Comparison of ENCODE assay signal across 21 cellular contexts in genomic region chr7:155984028-155984607, GRCh38.
DNase-seq lines count a peak whose midpoint lies in the region; ATAC-seq, FAIRE-seq and TF ChIP-seq lines count a peak whose summit lies in the region.
"Had no signal": no experiment of that assay in that cellular context is flagged by ENCODE, and none has a peak within 500 bp of the region (broad histone marks: within the 10 kb centered on the region; RNA-seq: fewer than 3 reads in every experiment).

No MANE protein-coding gene starts in this region.

- FAIRE-seq in kidney (lab: Jason Lieb, UNC): no peak
- FAIRE-seq: GM12878 had no signal

- intact Hi-C loops in stomach (cut with DNase I; ENCODE audit: low total_unique reads): no loop called here
- intact Hi-C loops in kidney (cut with DNase I): no loop called here

- no peaks in the 10 kb centered on the region for H3K36me3 ChIP-seq in RWPE2 (ENCODE audit: low read depth)
- H3K36me3 ChIP-seq in stomach: no peaks in the 10 kb centered on the region
- no peaks in the 10 kb centered on the region for H3K36me3 ChIP-seq in kidney (ENCODE audit: control insufficient read depth in 1 of 2, insufficient read depth in 2 of 2, low read length in 2 of 2)
- H3K36me3 ChIP-seq: SJSA1 had no signal

- TF ChIP-seq EP300 in stomach (IDR thresholded peaks at IDR 0.05): no peak

- WGBS in stomach, 5 donors: 81 to 89% (median 85%) methylated on average over 10 of the region's 10 CpGs

- H3K9ac ChIP-seq in kidney (ENCODE audit: low read length in 2 of 2): no peak overlapping the region
- H3K9ac ChIP-seq: KMS-11 had no signal

- H3K4me1 ChIP-seq in RWPE2 (ENCODE audit: insufficient read depth, poor library complexity, severe bottlenecking): no peaks in the 10 kb centered on the region
- H3K4me1 ChIP-seq in stomach: no peaks in the 10 kb centered on the region
- H3K4me1 ChIP-seq in kidney (ENCODE audit: control insufficient read depth in 1 of 2, insufficient read depth in 1 of 2, low read depth in 1 of 2, low read length in 2 of 2): no peaks in the 10 kb centered on the region
- H3K4me1 ChIP-seq: Caco-2, SJSA1 had no signal

- peaks cover 7% of the 10 kb centered on the region for H3K27me3 ChIP-seq in RWPE2 (ENCODE audit: insufficient read depth, poor library complexity, severe bottlenecking)
- peaks cover 0 to 5% (median 0%) of the 10 kb centered on the region in 3 donors for H3K27me3 ChIP-seq in stomach

- DNase-seq in RWPE2 (ENCODE audit: low spot score): peak; percentile 43
- DNase-seq in islet precursor cell: peak; percentile 37
- DNase-seq in stomach: peak; percentile 15
- DNase-seq in NCI-H446 (lab: John Stamatoyannopoulos, UW): no peak
- no peak for DNase-seq in globus pallidus (ENCODE audit: low spot score)
- DNase-seq in kidney: no peak
- DNase-seq: C1 segment of cervical spinal cord, EL, GDM1, MM.1S, NCI-H2029 treated with DMSO at 0.1 percent for 48 hours, NCI-H526 treated with DMSO at 0.1 percent for 48 hours, PC-9, Right ventricle myocardium superior had no signal

- ATAC-seq in RWPE2 (ENCODE audit: low read depth): no peak
- ATAC-seq in HG03432 (IDR thresholded peaks at IDR 0.05; ENCODE audit: unreplicated experiment): no peak
- ATAC-seq: CD8-positive, alpha-beta T cell; GM12878 had no signal

- H3K9me3 ChIP-seq in RWPE2 (ENCODE audit: severe bottlenecking) (no peaks in the 10 kb centered on the region), stomach (no peaks in the 10 kb centered on the region), kidney (ENCODE audit: control insufficient read depth in 1 of 2, low read length in 2 of 2) (no peaks in the 10 kb centered on the region)
- H3K9me3 ChIP-seq: Caco-2, SJSA1 had no signal

- H3K4me3 ChIP-seq in RWPE2 (ENCODE audit: severe bottlenecking): no peak overlapping the region
- H3K4me3 ChIP-seq in stomach: no peak overlapping the region
- H3K4me3 ChIP-seq in kidney (ENCODE audit: low read length in 2 of 2): no peak overlapping the region
- H3K4me3 ChIP-seq: GM12878, PC-9, SJSA1 had no signal

- TF ChIP-seq POLR2A in stomach (IDR thresholded peaks at IDR 0.05): no peak

- H3K27ac ChIP-seq in RWPE2 (ENCODE audit: poor library complexity, severe bottlenecking) (no peak overlapping the region), stomach (no peak overlapping the region), kidney (ENCODE audit: low read depth in 2 of 2, low read length in 2 of 2) (no peak overlapping the region)
- H3K27ac ChIP-seq: HL-60, KMS-11, PC-9, SJSA1 had no signal

- TF ChIP-seq CTCF in RWPE2 (IDR thresholded peaks at IDR 0.05; ENCODE audit: poor library complexity, severe bottlenecking) (no peak), stomach (IDR thresholded peaks at IDR 0.05) (no peak), kidney (IDR thresholded peaks at IDR 0.05; ENCODE audit: borderline replicate concordance, extremely low read depth, insufficient read depth) (no peak)

Comparison
In these comparisons a context has a peak if more than half of its experiments do, and no peak if none do; other contexts are left out.
1. DNase-seq: peak in RWPE2 (single experiment), islet precursor cell (single experiment) and stomach (single experiment); none in NCI-H446 (0 of 2), globus pallidus (single experiment) and kidney (single experiment).